ENCODE assay signal across 12 cellular contexts in genomic region chr1:118960567-118961136, GRCh38. TPM values are rescaled to one million over a fixed set of nuclear protein-coding genes. Genes with fewer than 3 reads are reported as not detected.
A peak's percentile ranks its signal among the peaks of the same experiment; 100 is the strongest.
DNase-seq lines count a peak whose midpoint lies in the region; ATAC-seq and TF ChIP-seq lines count a peak whose summit lies in the region.
"Had no signal": no experiment of that assay in that cellular context is flagged by ENCODE, and none has a peak within 500 bp of the region (broad histone marks: within the 10 kb centered on the region; RNA-seq: fewer than 3 reads in every experiment).

No MANE protein-coding gene starts in this region.

- no peak overlapping the region for H3K56ac ChIP-seq in H9 (ENCODE audit: insufficient read length, low read depth, low read length)

- WGBS in H9 (ENCODE audit: extremely low coverage, insufficient read length, low lambda C conversion rate), result no CpG with 5 or more reads among the region's 7 CpGs

- DNase-seq in ACHN (peak; percentile 11), H9 (no peak), T1000 (lab: John Stamatoyannopoulos, UW) (peak; percentile 71), kidney tubule cell (ENCODE audit: low spot score) (peak; percentile 92), foreskin melanocyte (no peak), HPDE6-E6E7 (ENCODE audit: extremely low spot score) (no peak), NCI-H1105 treated with DMSO at 0.1 percent for 48 hours (lab: John Stamatoyannopoulos, UW) (no peak)
- DNase-seq: head of caudate nucleus, NCI-H524, nucleus accumbens, WERI-Rb-1 had no signal

- no peaks in the 10 kb centered on the region for H3K79me1 ChIP-seq in H9 (ENCODE audit: insufficient read depth, low read depth, low read length, poor library complexity, severe bottlenecking)

- no peak overlapping the region for H4K5ac ChIP-seq in H9 (ENCODE audit: insufficient read length, low read depth, low read length)

- TF ChIP-seq CTCF in H9 (conservative IDR thresholded peaks at IDR 0.05), result no peak

- H3K23ac ChIP-seq in H9 (ENCODE audit: insufficient read length, low read depth, low read length), result no peak overlapping the region

- H2AK5ac ChIP-seq in H9 (ENCODE audit: insufficient read length, low read length), result no peak overlapping the region

- H3K9me3 Mint-ChIP-seq in H9, result peaks cover 0 to 2% of the 10 kb centered on the region in 2 experiments; a peak in 1 of 5 replicates

- H2BK20ac ChIP-seq in H9 (ENCODE audit: low read depth, low read length, poor library complexity, severe bottlenecking), result no peak overlapping the region

- H3K9me3 ChIP-seq in H9 (ENCODE audit: control insufficient read depth, low read depth, low read length), result no peaks in the 10 kb centered on the region

- H3K4me3 Mint-ChIP-seq in H9, result no peak overlapping the region; a peak in 2 of 5 replicates

- no peak overlapping the region for H3K9ac ChIP-seq in H9 (ENCODE audit: extremely low read depth, insufficient read length, low read length)

- no peak overlapping the region for H3K18ac ChIP-seq in H9 (ENCODE audit: insufficient read length, low read depth, low read length)

- peak overlapping the region; percentile 1 for H3K4me2 ChIP-seq in H9 (ENCODE audit: insufficient read depth, insufficient read length, low read length)

- H3K4ac ChIP-seq in H9 (ENCODE audit: low read depth, low read length), result no peak overlapping the region

- H3K27me3 ChIP-seq in H9 (ENCODE audit: insufficient read depth, low read length), result no peaks in the 10 kb centered on the region

- peak overlapping the region in 2 of 3 experiments; percentile 46 to 86; a peak in 3 of 7 replicates for H3K27ac Mint-ChIP-seq in H9

- no peaks in the 10 kb centered on the region for H3K23me2 ChIP-seq in H9 (ENCODE audit: insufficient read length, low read depth, low read length, poor library complexity, severe bottlenecking)

- H3K27me3 Mint-ChIP-seq in H9 (ENCODE audit: low read depth), result peaks cover 37% of the 10 kb centered on the region

- no peak overlapping the region for H2BK5ac ChIP-seq in H9 (ENCODE audit: insufficient read length, low read length)

- H2BK12ac ChIP-seq in H9 (ENCODE audit: insufficient read length, low read depth, low read length), result no peak overlapping the region

- no peaks in the 10 kb centered on the region for H4K20me1 ChIP-seq in H9 (ENCODE audit: control insufficient read depth, insufficient read depth, insufficient read length)

- H3K27ac ChIP-seq in H9 (ENCODE audit: insufficient read length, low read depth, low read length), result no peak overlapping the region
- H3K27ac ChIP-seq: WERI-Rb-1 had no signal

- no peak overlapping the region for H4K8ac ChIP-seq in H9 (replicated peaks; ENCODE audit: insufficient read length, low read depth, low read length)

- 0 out of 2 replicates have a peak overlapping the region, but pooled peaks have one; percentile 25 for H3K14ac ChIP-seq in H9 (ENCODE audit: insufficient read depth, low read length)

- no peaks in the 10 kb centered on the region for H3K79me2 ChIP-seq in H9 (ENCODE audit: insufficient read depth, low read length)

- no peak overlapping the region for H3T11ph ChIP-seq in H9 (ENCODE audit: low read length)

- peaks cover 31 to 34% of the 10 kb centered on the region in 2 experiments for H3K4me1 Mint-ChIP-seq in H9

- ATAC-seq in GM21381 (IDR thresholded peaks at IDR 0.05; ENCODE audit: unreplicated experiment), result no peak

- H2AFZ ChIP-seq in H9 (ENCODE audit: low read length), result no peak overlapping the region

- in situ Hi-C loops in ACHN (cut with HindIII; ENCODE audit: low pct_ligation_motif_present, low pct_unique_long_range_greater_than_20kb, low sequenced_read_pairs), result no loop called here

- peaks cover 8% of the 10 kb centered on the region; the same call in 1 of the 2 replicates for H3K4me1 ChIP-seq in H9 (ENCODE audit: insufficient read depth, low read length)

- no peak overlapping the region for H2BK120ac ChIP-seq in H9 (ENCODE audit: low read depth, low read length, poor library complexity, severe bottlenecking)

- no peak overlapping the region for H4K91ac ChIP-seq in H9 (ENCODE audit: insufficient read length, low read depth, low read length)

- peaks cover 0 to 3% (median 0%) of the 10 kb centered on the region in 3 experiments; a peak in 2 of 7 replicates for H3K36me3 Mint-ChIP-seq in H9 (ENCODE audit: insufficient read depth in 1 of 3, low read depth in 3 of 3)

- H2BK15ac ChIP-seq in H9 (ENCODE audit: low read depth, low read length), result no peak overlapping the region

RNA-seq across cellular contexts. Expression of gene TBX15, which starts 27.5 kb away (rescaled TPM):
- 0.07 TPM in 1 of 2 replicates, not detected in the other for total RNA-seq in H9 (2021)

Comparison
In these comparisons a context has a peak if more than half of its experiments do, and no peak if none do; other contexts are left out.
1. DNase-seq: peak in ACHN (single experiment), T1000 (single experiment) and kidney tubule cell (single experiment); none in H9 (single experiment), foreskin melanocyte (single experiment), HPDE6-E6E7 (single experiment) and NCI-H1105 treated with DMSO at 0.1 percent for 48 hours (single experiment).